ENCODE assay signal across 7 cellular contexts in the genomic region with DNA sequence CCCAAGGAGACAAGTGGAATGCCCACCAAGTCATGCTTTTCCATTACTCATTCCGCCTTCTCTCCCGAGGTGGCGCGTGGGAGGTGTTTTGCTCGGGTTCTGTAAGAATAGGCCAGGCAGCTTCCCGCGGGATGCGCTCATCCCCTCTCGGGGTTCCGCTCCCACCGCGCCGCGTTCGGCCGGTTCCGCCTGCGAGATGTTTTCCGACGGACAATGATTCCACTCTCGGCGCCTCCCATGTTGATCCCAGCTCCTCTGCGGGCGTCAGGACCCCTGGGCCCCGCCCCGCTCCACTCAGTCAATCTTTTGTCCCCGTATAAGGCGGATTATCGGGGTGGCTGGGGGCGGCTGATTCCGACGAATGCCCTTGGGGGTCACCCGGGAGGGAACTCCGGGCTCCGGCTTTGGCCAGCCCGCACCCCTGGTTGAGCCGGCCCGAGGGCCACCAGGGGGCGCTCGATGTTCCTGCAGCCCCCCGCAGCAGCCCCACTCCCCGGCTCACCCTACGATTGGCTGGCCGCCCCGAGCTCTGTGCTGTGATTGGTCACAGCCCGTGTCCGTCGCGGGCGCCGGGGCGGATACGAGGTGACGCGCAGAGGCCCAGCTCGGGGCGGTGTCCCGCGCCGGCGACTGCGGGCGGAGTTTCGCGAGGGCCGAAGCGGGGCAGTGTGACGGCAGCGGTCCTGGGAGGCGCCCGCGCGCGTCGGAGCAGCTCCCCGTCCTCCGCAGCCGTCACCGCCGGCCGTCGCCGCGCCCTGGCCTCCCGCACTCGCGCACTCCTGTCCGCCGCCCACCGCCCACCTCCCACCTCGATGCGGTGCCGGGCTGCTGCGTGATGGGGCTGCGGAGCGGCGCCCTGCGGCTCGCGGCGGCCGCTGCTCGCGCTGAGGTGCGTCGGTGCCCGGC.
DNase-seq lines count a peak whose midpoint lies in the region; ATAC-seq, FAIRE-seq and TF ChIP-seq lines count a peak whose summit lies in the region.

A gene with protein sequence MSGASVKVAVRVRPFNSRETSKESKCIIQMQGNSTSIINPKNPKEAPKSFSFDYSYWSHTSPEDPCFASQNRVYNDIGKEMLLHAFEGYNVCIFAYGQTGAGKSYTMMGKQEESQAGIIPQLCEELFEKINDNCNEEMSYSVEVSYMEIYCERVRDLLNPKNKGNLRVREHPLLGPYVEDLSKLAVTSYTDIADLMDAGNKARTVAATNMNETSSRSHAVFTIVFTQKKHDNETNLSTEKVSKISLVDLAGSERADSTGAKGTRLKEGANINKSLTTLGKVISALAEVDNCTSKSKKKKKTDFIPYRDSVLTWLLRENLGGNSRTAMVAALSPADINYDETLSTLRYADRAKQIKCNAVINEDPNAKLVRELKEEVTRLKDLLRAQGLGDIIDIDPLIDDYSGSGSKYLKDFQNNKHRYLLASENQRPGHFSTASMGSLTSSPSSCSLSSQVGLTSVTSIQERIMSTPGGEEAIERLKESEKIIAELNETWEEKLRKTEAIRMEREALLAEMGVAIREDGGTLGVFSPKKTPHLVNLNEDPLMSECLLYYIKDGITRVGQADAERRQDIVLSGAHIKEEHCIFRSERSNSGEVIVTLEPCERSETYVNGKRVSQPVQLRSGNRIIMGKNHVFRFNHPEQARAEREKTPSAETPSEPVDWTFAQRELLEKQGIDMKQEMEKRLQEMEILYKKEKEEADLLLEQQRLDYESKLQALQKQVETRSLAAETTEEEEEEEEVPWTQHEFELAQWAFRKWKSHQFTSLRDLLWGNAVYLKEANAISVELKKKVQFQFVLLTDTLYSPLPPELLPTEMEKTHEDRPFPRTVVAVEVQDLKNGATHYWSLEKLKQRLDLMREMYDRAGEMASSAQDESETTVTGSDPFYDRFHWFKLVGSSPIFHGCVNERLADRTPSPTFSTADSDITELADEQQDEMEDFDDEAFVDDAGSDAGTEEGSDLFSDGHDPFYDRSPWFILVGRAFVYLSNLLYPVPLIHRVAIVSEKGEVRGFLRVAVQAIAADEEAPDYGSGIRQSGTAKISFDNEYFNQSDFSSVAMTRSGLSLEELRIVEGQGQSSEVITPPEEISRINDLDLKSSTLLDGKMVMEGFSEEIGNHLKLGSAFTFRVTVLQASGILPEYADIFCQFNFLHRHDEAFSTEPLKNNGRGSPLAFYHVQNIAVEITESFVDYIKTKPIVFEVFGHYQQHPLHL (N-terminal part only) (plus strand): TSS at position 666 of the 906 bp plus-strand sequence. CDS start 21,759 bp downstream, outside the sequence.

- peak; percentile 87 for FAIRE-seq in GM18507 (lab: Jason Lieb, UNC)

- TF ChIP-seq CTCF in retinal pigment epithelial cell (conservative IDR thresholded peaks at IDR 0.05; ENCODE audit: low read depth, low read length) = peak; percentile 87

- H3K4me3 ChIP-seq in retinal pigment epithelial cell (ENCODE audit: low read length) = peak within 1 kb of the TSS; percentile 95

- ATAC-seq in HG02973 (IDR thresholded peaks at IDR 0.05; ENCODE audit: unreplicated experiment) = peak; percentile 94

- DNase-seq in GM18507 (ENCODE audit: extremely low spot score, insufficient read length, low read depth) (peak; percentile 100), NCI-H1930 (lab: John Stamatoyannopoulos, UW) (peak; percentile 93 to 99), T-helper 9 cell (peak; percentile 96), astrocyte of the hippocampus (ENCODE audit: low read depth, low spot score) (peak; percentile 100), hippocampal formation (lab: John Stamatoyannopoulos, UW) (peak; percentile 96 to 98), retinal pigment epithelial cell (ENCODE audit: low read depth) (peak; percentile 88)

Comparison
In these comparisons a context has a peak if more than half of its experiments do, and no peak if none do; other contexts are left out.
1. Peak in every context shown above with its lines: DNase-seq, ATAC-seq and H3K4me3 ChIP-seq.